In the genomic region with DNA sequence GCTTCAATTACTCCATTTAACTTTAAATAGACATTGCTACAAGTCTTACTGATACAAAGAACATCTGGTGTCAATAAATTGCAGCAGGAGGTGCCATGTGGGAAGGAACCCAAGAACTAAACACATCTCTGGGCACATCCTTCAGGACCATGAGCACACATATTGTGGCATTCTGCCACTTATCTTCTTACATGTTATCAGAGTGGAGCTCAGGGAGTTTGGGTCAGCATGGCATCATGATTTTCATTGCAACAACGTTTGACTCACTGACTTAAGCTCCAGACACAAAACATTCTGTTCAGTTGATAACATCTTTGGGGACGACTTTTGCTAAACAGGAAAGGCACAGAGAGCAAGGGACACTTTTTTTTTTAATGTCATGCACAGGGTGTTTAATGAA, we compare ENCODE assay signal across 20 cellular contexts.
DNase-seq lines count a peak whose midpoint lies in the region; FAIRE-seq and TF ChIP-seq lines count a peak whose summit lies in the region.
"Had no signal": no experiment of that assay in that cellular context is flagged by ENCODE, and none has a peak within 500 bp of the region (broad histone marks: within the 10 kb centered on the region; RNA-seq: fewer than 3 reads in every experiment).

No MANE protein-coding gene starts in this region.

- H3K4me1 ChIP-seq in endothelial cell of umbilical vein (ENCODE audit: control insufficient read depth, extremely low read depth, insufficient read depth, low read length): peaks cover 22% of the 10 kb centered on the region
- H3K4me1 ChIP-seq: BLaER1, spleen had no signal

- H3K36me3 Mint-ChIP-seq in neural crest cell (ENCODE audit: low read depth): no peaks in the 10 kb centered on the region
- H3K36me3 Mint-ChIP-seq: activated CD4-positive, alpha-beta memory T cell treated with anti-CD3 and anti-CD28 coated beads for 36 hours had no signal

- no peaks in the 10 kb centered on the region for H3K9me1 ChIP-seq in endothelial cell of umbilical vein (replicated peaks; ENCODE audit: control insufficient read depth, extremely low read depth, insufficient read depth, low read length)

- peak overlapping the region; percentile 57 for H2AFZ ChIP-seq in endothelial cell of umbilical vein (ENCODE audit: low read depth, low read length)

- H3K4me1 Mint-ChIP-seq in neural crest cell: peaks cover 5% of the 10 kb centered on the region

- no peaks in the 10 kb centered on the region for H3K27me3 ChIP-seq in endothelial cell of umbilical vein (ENCODE audit: control insufficient read depth in 2 of 2, insufficient read depth in 2 of 2, low read length in 2 of 2)
- H3K27me3 ChIP-seq: BLaER1, spleen had no signal

- FAIRE-seq in endothelial cell of umbilical vein (lab: Jason Lieb, UNC) (no peak), GM19239 (lab: Jason Lieb, UNC) (no peak)
- FAIRE-seq: urothelium cell line had no signal

- dilution Hi-C loops in endothelial cell of umbilical vein (cut with MboI; ENCODE audit: extremely low pct_ligation_motif_present, low sequenced_read_pairs): no loop called here

- H3K9me3 ChIP-seq in endothelial cell of umbilical vein (replicated peaks; ENCODE audit: control insufficient read depth, insufficient read depth, low read length): no peaks in the 10 kb centered on the region
- H3K9me3 ChIP-seq: BLaER1 had no signal

- CTCF ChIA-PET in endothelial cell of umbilical vein (lab: Charles Lee): interaction anchor here (1.0 to 1.1 kb wide), 2 partner anchors 9 to 49 kb away, joined by 3 read pairs; no protein-coding TSS in a partner anchor

- POLR2A ChIA-PET in endothelial cell of umbilical vein (lab: Charles Lee): no interaction called here

- BruUV-seq in endothelial cell of umbilical vein (replicated peaks; lab: Mats Ljungman, UMichigan): no TSS peak

- no peaks in the 10 kb centered on the region for H4K20me1 ChIP-seq in endothelial cell of umbilical vein (replicated peaks; ENCODE audit: control insufficient read depth, extremely low read depth, insufficient read depth, low read length)
- H4K20me1 ChIP-seq: BLaER1 had no signal

- H3K79me2 ChIP-seq in endothelial cell of umbilical vein (ENCODE audit: control insufficient read depth, insufficient read depth, low read length): no peaks in the 10 kb centered on the region

- H3K9me3 Mint-ChIP-seq in neural crest cell: peaks cover 4% of the 10 kb centered on the region

- intact Hi-C loops in endothelial cell of umbilical vein (cut with micrococcal nuclease): no loop called here

- peaks cover 3% of the 10 kb centered on the region for H3K27me3 Mint-ChIP-seq in neural crest cell (ENCODE audit: low read depth)
- H3K27me3 Mint-ChIP-seq: activated CD4-positive, alpha-beta memory T cell treated with anti-CD3 and anti-CD28 coated beads for 36 hours had no signal

- H3K36me3 ChIP-seq in endothelial cell of umbilical vein (ENCODE audit: control insufficient read depth in 2 of 2, extremely low read depth in 1 of 2, insufficient read depth in 2 of 2, low read length in 2 of 2): no peaks in the 10 kb centered on the region
- H3K36me3 ChIP-seq: BLaER1, spleen had no signal

- DNase-seq in AG10803 (ENCODE audit: low read depth) (peak; percentile 87), LHCN-M2 (ENCODE audit: low read depth) (peak; percentile 70), endothelial cell of umbilical vein (ENCODE audit: low read depth, low spot score) (peak; percentile 7), neural crest cell (ENCODE audit: low read depth, low spot score) (no peak), GM19239 (ENCODE audit: insufficient read length, low spot score) (no peak), NCI-H345 treated with DMSO at 0.1 percent for 48 hours (lab: John Stamatoyannopoulos, UW; ENCODE audit: unreplicated experiment) (no peak), occipital lobe (lab: John Stamatoyannopoulos, UW) (no peak), activated T-cell treated with anti-CD3 and anti-CD28 coated beads for 4 hours (no peak)
- DNase-seq: activated CD4-positive, alpha-beta memory T cell treated with anti-CD3 and anti-CD28 coated beads for 36 hours; anterior cingulate cortex; cortex of kidney; DMS 273 treated with DMSO at 0.1 percent for 48 hours; hippocampal formation; NCI-H1930; NCI-H524 treated with DMSO at 0.1 percent for 48 hours; spleen; stimulated activated naive CD8-positive, alpha-beta T cell treated with anti-CD3 and anti-CD28 coated beads, Interleukin-15, Interleukin-2, amounts not matched to agents 100 U/mL and 50 U/mL, for 24 hours had no signal

- H3K4me3 ChIP-seq in AG10803 (ENCODE audit: low read length) (no peak overlapping the region), endothelial cell of umbilical vein (replicated peaks in 1 of 3; ENCODE audit: insufficient read depth in 1 of 3, low read depth in 1 of 3, low read length in 3 of 3) (no peak overlapping the region)
- H3K4me3 ChIP-seq: BLaER1, SK-N-MC, spleen had no signal

- peak overlapping the region; percentile 16 for H3K4me2 ChIP-seq in endothelial cell of umbilical vein (ENCODE audit: insufficient read depth, low read length)
- H3K4me2 ChIP-seq: BLaER1 had no signal

- H3K27ac Mint-ChIP-seq in neural crest cell (ENCODE audit: unreplicated experiment): peak overlapping the region; percentile 16
- H3K27ac Mint-ChIP-seq: activated CD4-positive, alpha-beta memory T cell treated with anti-CD3 and anti-CD28 coated beads for 36 hours had no signal

- no peak overlapping the region for H3K9ac ChIP-seq in endothelial cell of umbilical vein (replicated peaks; ENCODE audit: extremely low read depth, insufficient read depth, low read length)
- H3K9ac ChIP-seq: BLaER1 had no signal

- H3K4me3 Mint-ChIP-seq in neural crest cell: no peak overlapping the region
- H3K4me3 Mint-ChIP-seq: activated CD4-positive, alpha-beta memory T cell treated with anti-CD3 and anti-CD28 coated beads for 36 hours had no signal

- no peak for TF ChIP-seq CTCF in AG10803 (conservative IDR thresholded peaks at IDR 0.05; ENCODE audit: low read length)
- TF ChIP-seq CTCF in endothelial cell of umbilical vein (IDR thresholded peaks at IDR 0.05; ENCODE audit: extremely low read depth in 1 of 2, insufficient read depth in 1 of 2, low read depth in 1 of 2, low read length in 2 of 2): no peak
- TF ChIP-seq CTCF in neural crest cell (conservative IDR thresholded peaks at IDR 0.05): no peak

- H3K27ac ChIP-seq in endothelial cell of umbilical vein (ENCODE audit: insufficient read depth, low read depth, low read length): no peak overlapping the region
- H3K27ac ChIP-seq: BLaER1, SK-N-MC, spleen had no signal

- TF ChIP-seq POLR2A in endothelial cell of umbilical vein (IDR thresholded peaks at IDR 0.05; ENCODE audit: low read depth, low read length): no peak

TF ChIP-seq in endothelial cell of umbilical vein, 7 proteins besides CTCF, POLR2A, EP300 and RAD21:
- peak; percentile 65 for TF ChIP-seq GATA2 (IDR thresholded peaks at IDR 0.05; ENCODE audit: insufficient read depth, insufficient read length, low read depth, low read length)
- no peak for TF ChIP-seq POLR2AphosphoS5 (IDR thresholded peaks at IDR 0.05; ENCODE audit: insufficient read depth, low read depth, low read length)

Comparison
In these comparisons a context has a peak if more than half of its experiments do, and no peak if none do; other contexts are left out.
1. DNase-seq: peak in AG10803 (single experiment), LHCN-M2 (single experiment) and endothelial cell of umbilical vein (single experiment); none in neural crest cell (single experiment), GM19239 (single experiment), NCI-H345 treated with DMSO at 0.1 percent for 48 hours (single experiment), occipital lobe (single experiment) and activated T-cell treated with anti-CD3 and anti-CD28 coated beads for 4 hours (single experiment).